Comparison of ENCODE assay signal across 8 cellular contexts in the genomic region with DNA sequence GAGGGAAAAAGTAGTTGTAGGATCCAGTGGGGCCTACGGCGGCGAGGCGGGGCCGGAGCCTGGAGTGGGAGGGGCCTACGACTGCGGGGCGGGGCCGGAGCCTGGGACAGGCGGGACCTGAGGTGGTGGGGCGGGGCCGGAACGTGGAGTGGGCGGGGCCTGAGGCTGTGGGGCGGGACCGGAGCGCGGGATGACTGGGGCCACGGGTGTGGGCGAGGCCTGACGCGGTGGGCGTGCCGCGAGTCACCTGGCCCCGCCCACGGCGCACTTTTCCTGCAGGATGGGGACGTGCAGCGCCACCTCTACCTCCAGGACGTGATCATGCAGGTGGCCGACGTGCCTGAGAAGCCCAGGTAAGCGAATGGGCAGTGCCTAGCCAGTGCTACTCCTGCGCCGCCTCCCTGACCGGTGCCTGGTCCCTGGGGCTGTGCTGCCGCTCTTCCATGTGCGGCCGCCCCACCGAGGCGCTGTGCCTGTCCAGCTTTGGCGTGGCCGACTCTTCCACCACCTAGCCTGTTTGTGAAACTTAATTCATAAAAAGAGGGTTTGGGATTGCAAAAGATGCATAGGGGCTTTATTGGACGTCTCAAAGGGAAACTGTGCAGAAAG. TPM values are rescaled to one million over a fixed set of nuclear protein-coding genes. Genes with fewer than 3 reads are reported as not detected.
DNase-seq lines count a peak whose midpoint lies in the region; ATAC-seq and TF ChIP-seq lines count a peak whose summit lies in the region.

No MANE protein-coding gene starts in this region.

- intact Hi-C loops in natural killer cell (cut with micrococcal nuclease), result no loop called here

- no peaks in the 10 kb centered on the region for H3K9me3 ChIP-seq in Peyer's patch

- no peaks in the 10 kb centered on the region for H3K27me3 ChIP-seq in Peyer's patch

- peaks cover 0 to 36% (median 6%) of the 10 kb centered on the region in 4 donors for H3K4me1 ChIP-seq in Peyer's patch

- TF ChIP-seq CTCF in Peyer's patch (IDR thresholded peaks at IDR 0.05) (no peak), fibroblast of mammary gland (conservative IDR thresholded peaks at IDR 0.05; ENCODE audit: control insufficient read depth, insufficient read depth, low read depth, low read length) (no peak), natural killer cell (IDR thresholded peaks at IDR 0.05) (no peak)

- H3K36me3 Mint-ChIP-seq in natural killer cell, result no peaks in the 10 kb centered on the region

- H3K9me3 Mint-ChIP-seq in natural killer cell, result no peaks in the 10 kb centered on the region

- ATAC-seq in GM21529 (IDR thresholded peaks at IDR 0.05; ENCODE audit: unreplicated experiment), result peak; percentile 70
- peak; percentile 88 to 93 (median 90) for ATAC-seq in natural killer cell

- peak overlapping the region; percentile 79 for H3K4me3 Mint-ChIP-seq in natural killer cell

- H3K36me3 ChIP-seq in Peyer's patch, result peaks cover 0 to 35% (median 0%) of the 10 kb centered on the region in 3 donors

- peak overlapping the region; percentile 99 for H3K27ac Mint-ChIP-seq in natural killer cell

- peak overlapping the region; percentile 76 to 100 (median 92) for H3K4me3 ChIP-seq in Peyer's patch
- peak overlapping the region; percentile 85 for H3K4me3 ChIP-seq in fibroblast of mammary gland (ENCODE audit: control insufficient read depth, low read depth, low read length)

- H3K4me1 Mint-ChIP-seq in natural killer cell, result peaks cover 23 to 37% of the 10 kb centered on the region in 2 donors

- DNase-seq in DMS 273 (lab: John Stamatoyannopoulos, UW; ENCODE audit: unreplicated experiment) (peak; percentile 82), HuH-7.5 (ENCODE audit: low spot score) (peak; percentile 65), Peyer's patch (peak; percentile 93 to 99 (median 97)), fibroblast of mammary gland (ENCODE audit: low read depth) (peak; percentile 85), natural killer cell (peak; percentile 96)
- peak; percentile 91 for DNase-seq in activated T-helper 9 cell treated with anti-CD3 and anti-CD28 coated beads, Interleukin-2, amount 50 U/mL, for 16 hours (ENCODE audit: low read depth)
- DNase-seq in stimulated activated naive CD4-positive, alpha-beta T cell treated with Interleukin-2 at 50 U/mL for 16 hours (lab: John Stamatoyannopoulos, UW), result peak; percentile 86

- TF ChIP-seq POLR2A in Peyer's patch (IDR thresholded peaks at IDR 0.05), result peak in 1 of 2 donors; percentile 53

- H3K27me3 Mint-ChIP-seq in natural killer cell (ENCODE audit: low read depth in 2 of 2), result no peaks in the 10 kb centered on the region

- peak overlapping the region; percentile 93 to 99 (median 98) for H3K27ac ChIP-seq in Peyer's patch

RNA-seq across cellular contexts. Expression of a gene that starts 0.5 kb away (rescaled TPM):
- 10 to 100 TPM; 25.7 to 42.9 (median 30.5) TPM for total RNA-seq in Peyer's patch
- total RNA-seq in natural killer cell, result 10 to 100 TPM; 28.1 to 39.0 (median 32.4) TPM

RNA-seq across cellular contexts. Expression of a gene that starts 0.5 kb away (rescaled TPM):
- 10 to 100 TPM; 40.1 to 85.0 (median 67.8) TPM for total RNA-seq in Peyer's patch
- 10 to 100 TPM; 74.3 to 81.8 (median 78.7) TPM for total RNA-seq in natural killer cell

RNA-seq across cellular contexts. Expression of a gene that starts 27.5 kb away (rescaled TPM):
- total RNA-seq in Peyer's patch (1 to 10 TPM in 2 of 4 donors, under 1 TPM in 1, not detected in 1; 0.88 to 1.6 (median 1.5) TPM), natural killer cell (not detected)

RNA-seq across cellular contexts. Expression of a gene that starts 32.5 kb away (rescaled TPM):
- total RNA-seq in Peyer's patch (10 to 100 TPM in 1 of 4 donors, 1 to 10 TPM in 3; 5.4 to 12.4 (median 6.4) TPM), natural killer cell (100 to 1,000 TPM; 357 to 682 (median 425) TPM)

RNA-seq across cellular contexts. Expression of a gene that starts 38.0 kb away (rescaled TPM):
- total RNA-seq in Peyer's patch (1,000 to 10,000 TPM in 3 of 4 donors, 10 to 100 TPM in 1; 52.8 to 2,204 (median 1,384) TPM), natural killer cell (not detected)

Comparison
In these comparisons a context has a peak if more than half of its experiments do, and no peak if none do; other contexts are left out.
1. Peak in every context shown above with its lines: DNase-seq, ATAC-seq, H3K4me3 ChIP-seq and H3K27ac ChIP-seq.